ENCODE assay signal across 8 cellular contexts in the genomic region with DNA sequence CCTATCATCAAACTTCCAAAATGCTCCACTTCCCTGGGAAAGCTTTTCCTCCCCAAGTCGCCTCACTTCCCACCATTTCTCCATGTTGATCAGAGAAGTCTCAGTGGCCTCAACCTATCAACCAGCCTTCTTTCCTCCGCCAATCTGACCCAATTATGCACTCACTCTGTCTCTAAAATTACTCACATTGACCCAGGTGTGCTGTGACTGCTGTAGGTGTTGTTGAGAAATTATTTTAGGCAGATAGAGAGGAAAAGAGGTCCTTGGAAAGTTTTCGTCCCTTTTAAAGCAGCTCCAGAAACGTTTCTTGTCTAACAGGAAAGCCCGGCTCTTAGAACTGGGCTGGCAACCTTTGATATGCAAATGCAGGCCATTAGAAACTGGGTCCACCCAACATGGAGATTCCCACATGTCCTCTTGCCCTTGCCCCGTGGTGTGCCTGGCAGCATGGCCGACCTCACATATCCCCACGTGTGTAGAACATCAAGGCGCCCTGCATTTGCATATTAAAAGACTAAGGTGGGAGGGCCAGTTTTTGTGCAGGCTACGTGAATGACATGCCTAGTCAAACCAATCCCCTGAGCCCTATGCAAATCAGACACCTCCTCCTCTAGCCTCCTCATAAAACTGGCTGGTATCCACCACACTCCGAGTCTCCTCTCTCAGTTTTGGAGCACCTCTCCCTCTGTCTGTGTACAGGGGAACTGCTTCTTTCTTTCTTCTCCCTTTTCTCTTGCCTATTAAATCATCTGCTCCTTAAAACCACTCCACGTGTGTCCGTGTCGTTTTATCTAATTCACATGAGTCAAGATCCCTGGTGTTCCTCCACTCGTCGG. TPM values are rescaled to one million over a fixed set of nuclear protein-coding genes. Genes with fewer than 3 reads are reported as not detected.
DNase-seq lines count a peak whose midpoint lies in the region; ATAC-seq and TF ChIP-seq lines count a peak whose summit lies in the region.

No MANE protein-coding gene starts in this region.

- no peaks in the 10 kb centered on the region for H3K9me3 ChIP-seq in SK-N-MC (ENCODE audit: low read depth, low read length)
- no peaks in the 10 kb centered on the region for H3K9me3 ChIP-seq in suprapubic skin

- peaks cover 9% of the 10 kb centered on the region for H3K9me3 Mint-ChIP-seq in activated CD4-positive, alpha-beta T cell treated with anti-CD3 and anti-CD28 coated beads for 36 hours (ENCODE audit: low read depth)

- no peaks in the 10 kb centered on the region for H3K4me1 Mint-ChIP-seq in activated CD4-positive, alpha-beta T cell treated with anti-CD3 and anti-CD28 coated beads for 36 hours

- DNase-seq in SIG-M5 treated with dmso at 0.1 percent for 504 hours (lab: John Stamatoyannopoulos, UW; ENCODE audit: unreplicated experiment): peak; percentile 75
- no peak for DNase-seq in SIG-M5 (lab: John Stamatoyannopoulos, UW)
- DNase-seq in SK-N-MC (ENCODE audit: low read depth, low spot score): peak; percentile 16
- no peak for DNase-seq in left ventricle myocardium superior
- DNase-seq in suprapubic skin (ENCODE audit: low spot score in 2 of 2): peak in 1 of 2 donors; percentile 74
- DNase-seq in activated CD4-positive, alpha-beta T cell treated with anti-CD3 and anti-CD28 coated beads for 36 hours: no peak
- no peak for DNase-seq in mesenteric fat pad (ENCODE audit: low spot score)
- no peak for DNase-seq in stimulated activated CD4-positive, alpha-beta T cell treated with anti-CD3 and anti-CD28 coated beads, Interleukin-15, amount 100 ng/mL, for 24 hours

- H3K9ac ChIP-seq in SK-N-MC (ENCODE audit: insufficient read length): no peak overlapping the region

- WGBS in suprapubic skin: 27% methylated on average over 16 of the region's 16 CpGs

- H3K4me3 Mint-ChIP-seq in activated CD4-positive, alpha-beta T cell treated with anti-CD3 and anti-CD28 coated beads for 36 hours: no peak overlapping the region

- H3K4me1 ChIP-seq in suprapubic skin: no peaks in the 10 kb centered on the region

- no peak for TF ChIP-seq POLR2A in suprapubic skin (IDR thresholded peaks at IDR 0.05)

- peaks cover 2% of the 10 kb centered on the region for H3K36me3 Mint-ChIP-seq in activated CD4-positive, alpha-beta T cell treated with anti-CD3 and anti-CD28 coated beads for 36 hours (ENCODE audit: low read depth)

- intact Hi-C loops in left ventricle myocardium superior (cut with micrococcal nuclease): no loop called here
- intact Hi-C loops in activated CD4-positive, alpha-beta T cell treated with anti-CD3 and anti-CD28 coated beads for 36 hours (cut with DNase I, micrococcal nuclease): no loop called here

- TF ChIP-seq CTCF in suprapubic skin (IDR thresholded peaks at IDR 0.05): peak; percentile 29 to 51

- no peak overlapping the region for H3K27ac Mint-ChIP-seq in activated CD4-positive, alpha-beta T cell treated with anti-CD3 and anti-CD28 coated beads for 36 hours

- POLR2A ChIA-PET in activated CD4-positive, alpha-beta T cell treated with anti-CD3 and anti-CD28 coated beads for 36 hours (lab: Charles Lee): no interaction called here

- H3K4me3 ChIP-seq in SK-N-MC (no peak overlapping the region), suprapubic skin (no peak overlapping the region)

- H3K27me3 Mint-ChIP-seq in activated CD4-positive, alpha-beta T cell treated with anti-CD3 and anti-CD28 coated beads for 36 hours: peaks cover 13% of the 10 kb centered on the region

- CTCF ChIA-PET in activated CD4-positive, alpha-beta T cell treated with anti-CD3 and anti-CD28 coated beads for 36 hours (lab: Charles Lee): no interaction called here

- TF ChIP-seq EP300 in suprapubic skin (IDR thresholded peaks at IDR 0.05): no peak

- H3K36me3 ChIP-seq in SK-N-MC (ENCODE audit: insufficient read depth, low read length) (no peaks in the 10 kb centered on the region), suprapubic skin (no peaks in the 10 kb centered on the region)

- H3K27ac ChIP-seq in SK-N-MC (no peak overlapping the region), suprapubic skin (peak overlapping the region; percentile 82)

- peak; percentile 65 for ATAC-seq in left ventricle myocardium superior
- ATAC-seq in activated CD4-positive, alpha-beta T cell treated with anti-CD3 and anti-CD28 coated beads for 36 hours: no peak

- H3K27me3 ChIP-seq in suprapubic skin: no peaks in the 10 kb centered on the region

RNA-seq across cellular contexts. Expression of a gene that starts 12.9 kb away (rescaled TPM):
- total RNA-seq in left ventricle myocardium superior: 1.7 TPM
- total RNA-seq in suprapubic skin: 1 to 10 TPM in 3 of 4 donors, under 1 TPM in 1; 0.42 to 9.0 (median 3.1) TPM
- total RNA-seq in activated CD4-positive, alpha-beta T cell treated with anti-CD3 and anti-CD28 coated beads for 36 hours: 10 to 100 TPM; 10.9 to 11.6 TPM
- total RNA-seq in mesenteric fat pad: 1.5 TPM

Comparison
In these comparisons a context has a peak if more than half of its experiments do, and no peak if none do; other contexts are left out.
1. DNase-seq: peak in SIG-M5 treated with dmso at 0.1 percent for 504 hours (single experiment) and SK-N-MC (single experiment); none in SIG-M5 (single experiment), left ventricle myocardium superior (single experiment), activated CD4-positive, alpha-beta T cell treated with anti-CD3 and anti-CD28 coated beads for 36 hours (single experiment), mesenteric fat pad (single experiment) and stimulated activated CD4-positive, alpha-beta T cell treated with anti-CD3 and anti-CD28 coated beads, Interleukin-15, amount 100 ng/mL, for 24 hours (single experiment).